In the genomic region with DNA sequence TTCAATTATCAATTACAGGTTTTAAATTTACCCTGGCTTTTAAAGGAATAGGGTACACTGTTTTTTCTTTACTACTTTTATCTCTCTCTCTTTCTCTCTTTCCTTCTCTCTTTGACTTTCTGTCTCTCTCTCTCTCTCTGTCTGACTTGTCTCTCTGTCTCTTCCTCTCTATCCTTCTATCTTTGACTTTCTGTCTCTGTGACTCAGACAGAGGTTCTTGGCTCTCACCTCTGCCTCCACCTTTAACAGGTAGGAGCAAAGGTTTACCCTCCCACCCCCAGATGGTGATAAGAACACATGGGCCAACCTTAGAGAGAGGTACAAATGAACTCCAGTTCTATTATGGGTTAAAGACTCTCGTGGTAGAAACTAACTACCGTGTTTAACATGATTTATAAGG, we compare ENCODE assay signal across 2 cellular contexts.
TF ChIP-seq lines count a peak whose summit lies in the region.

No MANE protein-coding gene starts in this region.

TF ChIP-seq in endothelial cell of umbilical vein, 7 proteins besides CTCF, POLR2A, EP300 and RAD21:
- no peak for TF ChIP-seq JUN (IDR thresholded peaks at IDR 0.05; ENCODE audit: borderline replicate concordance, insufficient read depth, insufficient read length, low read depth)
- no peak for TF ChIP-seq EZH2 (IDR thresholded peaks at IDR 0.05; ENCODE audit: borderline replicate concordance, low read depth, low read length, severe bottlenecking)
- no peak for TF ChIP-seq GATA2 (IDR thresholded peaks at IDR 0.05; ENCODE audit: insufficient read depth, insufficient read length, low read depth, low read length)
- TF ChIP-seq FOS (IDR thresholded peaks at IDR 0.05; ENCODE audit: borderline replicate concordance, insufficient read depth, low read length), result no peak
- no peak for TF ChIP-seq MYC (IDR thresholded peaks at IDR 0.05; ENCODE audit: low read depth, low read length)
- TF ChIP-seq, protein P1, sequence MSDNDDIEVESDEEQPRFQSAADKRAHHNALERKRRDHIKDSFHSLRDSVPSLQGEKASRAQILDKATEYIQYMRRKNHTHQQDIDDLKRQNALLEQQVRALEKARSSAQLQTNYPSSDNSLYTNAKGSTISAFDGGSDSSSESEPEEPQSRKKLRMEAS (IDR thresholded peaks at IDR 0.05; ENCODE audit: insufficient read depth, insufficient read length), result no peak
- TF ChIP-seq POLR2AphosphoS5 (IDR thresholded peaks at IDR 0.05; ENCODE audit: insufficient read depth, low read depth, low read length), result no peak

TF ChIP-seq in HEK293T, 16 proteins besides CTCF, POLR2A, EP300 and RAD21:
- TF ChIP-seq TARDBP (IDR thresholded peaks at IDR 0.05), result no peak
- TF ChIP-seq CTBP1 (IDR thresholded peaks at IDR 0.05; ENCODE audit: borderline replicate concordance), result no peak
